ENCODE assay signal across 9 cellular contexts in genomic region chr17:77208217-77208808, GRCh38.
DNase-seq lines count a peak whose midpoint lies in the region; TF ChIP-seq lines count a peak whose summit lies in the region.
"Had no signal": no experiment of that assay in that cellular context is flagged by ENCODE, and none has a peak within 500 bp of the region (broad histone marks: within the 10 kb centered on the region; RNA-seq: fewer than 3 reads in every experiment).

No MANE protein-coding gene starts in this region.

- H3K9me3 ChIP-seq in transverse colon = no peaks in the 10 kb centered on the region

- peak in 1 of 5 experiments; percentile 23 for TF ChIP-seq CTCF in transverse colon (IDR thresholded peaks at IDR 0.05)

- H3K4me1 ChIP-seq in transverse colon = peaks cover 0 to 21% (median 0%) of the 10 kb centered on the region in 4 donors

- H3K27me3 ChIP-seq in transverse colon = no peaks in the 10 kb centered on the region

- in situ Hi-C loops in transverse colon (cut with MboI; ENCODE audit: low pct_ligation_motif_present in 1 of 4, low pct_unique_long_range_greater_than_20kb in 1 of 4, low sequenced_read_pairs in 3 of 4) = no loop called here

- 59 to 78% methylated on average over 5 to 16 of the region's 16 CpGs for WGBS in transverse colon (ENCODE audit: low coverage in 1 of 2), 2 donors

- TF ChIP-seq EP300 in transverse colon (IDR thresholded peaks at IDR 0.05; ENCODE audit: low read depth) = no peak

- TF ChIP-seq POLR2A in transverse colon (IDR thresholded peaks at IDR 0.05) = no peak

- H3K27ac ChIP-seq in transverse colon = peak overlapping the region; percentile 11 to 45 (median 32)

- intact Hi-C loops in transverse colon (cut with DNase I; ENCODE audit: low total_unique reads) = no loop called here

- peak; percentile 13 for DNase-seq in NCI-H526 treated with DMSO at 0.1 percent for 48 hours (lab: John Stamatoyannopoulos, UW)
- no peak for DNase-seq in NCI-H526 (lab: John Stamatoyannopoulos, UW)
- peak in 29 of 56 donors; percentile 13 to 76 (median 39) for DNase-seq in amygdala (lab: John Stamatoyannopoulos, UW)
- peak; percentile 43 for DNase-seq in iPS-NIHi7 (ENCODE audit: extremely low spot score)
- DNase-seq in transverse colon = no peak
- DNase-seq in effector CD8-positive, alpha-beta T cell (lab: John Stamatoyannopoulos, UW) = no peak
- DNase-seq in GDM1 (lab: John Stamatoyannopoulos, UW) = no peak
- no peak for DNase-seq in NAMALWA (ENCODE audit: low spot score)
- DNase-seq: DND-41 had no signal

- H3K36me3 ChIP-seq in transverse colon = peaks cover 0 to 83% (median 24%) of the 10 kb centered on the region in 4 donors

- H3K4me3 ChIP-seq in transverse colon = no peak overlapping the region

Comparison
In these comparisons a context has a peak if more than half of its experiments do, and no peak if none do; other contexts are left out.
1. DNase-seq: peak in NCI-H526 treated with DMSO at 0.1 percent for 48 hours (single experiment), amygdala (29 of 56) and iPS-NIHi7 (single experiment); none in NCI-H526 (0 of 2), transverse colon (single experiment), effector CD8-positive, alpha-beta T cell (single experiment), GDM1 (single experiment) and NAMALWA (single experiment).